9 cellular contexts compared by ENCODE assay signal in genomic region chr6:140636698-140637402, GRCh38.
DNase-seq lines count a peak whose midpoint lies in the region; ATAC-seq and TF ChIP-seq lines count a peak whose summit lies in the region.
"Had no signal": no experiment of that assay in that cellular context is flagged by ENCODE, and none has a peak within 500 bp of the region (broad histone marks: within the 10 kb centered on the region; RNA-seq: fewer than 3 reads in every experiment).

No MANE protein-coding gene starts in this region.

- POLR2A ChIA-PET in activated CD4-positive, alpha-beta T cell treated with anti-CD3 and anti-CD28 coated beads, Interleukin-2, amount 10 ng/mL, durations not matched to agents 7 days and 5 days (lab: Charles Lee): no interaction called here

- no peak for TF ChIP-seq CTCF in ovary (IDR thresholded peaks at IDR 0.05)
- TF ChIP-seq CTCF in nephron progenitor cell (IDR thresholded peaks at IDR 0.05): no peak
- no peak for TF ChIP-seq CTCF in gastrocnemius medialis (IDR thresholded peaks at IDR 0.05 in 4 of 5, conservative IDR thresholded peaks at IDR 0.05 in 1 of 5)

- CTCF ChIA-PET in activated CD4-positive, alpha-beta T cell treated with anti-CD3 and anti-CD28 coated beads, Interleukin-2, amount 10 ng/mL, durations not matched to agents 7 days and 5 days (lab: Charles Lee): interaction anchor here (0.6 kb wide), 1 partner anchor 124 kb away, joined by 4 read pairs; no protein-coding TSS in a partner anchor

- H3K27me3 Mint-ChIP-seq in nephron progenitor cell (ENCODE audit: low read depth, poor library complexity): peaks cover 3% of the 10 kb centered on the region
- H3K27me3 Mint-ChIP-seq in activated CD4-positive, alpha-beta T cell treated with anti-CD3 and anti-CD28 coated beads, Interleukin-2, amount 10 ng/mL, durations not matched to agents 7 days and 5 days: no peaks in the 10 kb centered on the region

- H3K4me3 Mint-ChIP-seq in nephron progenitor cell: no peak overlapping the region
- no peak overlapping the region for H3K4me3 Mint-ChIP-seq in activated CD4-positive, alpha-beta T cell treated with anti-CD3 and anti-CD28 coated beads, Interleukin-2, amount 10 ng/mL, durations not matched to agents 7 days and 5 days

- peak; percentile 35 to 50 for ATAC-seq in left cardiac atrium
- ATAC-seq in Right ventricle myocardium inferior: no peak
- ATAC-seq in gastrocnemius medialis: no peak
- ATAC-seq: esophagus mucosa had no signal

- H3K9me3 Mint-ChIP-seq in nephron progenitor cell: no peaks in the 10 kb centered on the region
- no peaks in the 10 kb centered on the region for H3K9me3 Mint-ChIP-seq in activated CD4-positive, alpha-beta T cell treated with anti-CD3 and anti-CD28 coated beads, Interleukin-2, amount 10 ng/mL, durations not matched to agents 7 days and 5 days

- no peak for DNase-seq in left cardiac atrium
- no peak for DNase-seq in Right ventricle myocardium inferior (ENCODE audit: missing footprints)
- DNase-seq in M059J (ENCODE audit: low read depth): peak; percentile 79
- DNase-seq in ovary: no peak
- no peak for DNase-seq in nephron progenitor cell
- DNase-seq in activated CD4-positive, alpha-beta T cell treated with anti-CD3 and anti-CD28 coated beads, Interleukin-2, amount 10 ng/mL, durations not matched to agents 7 days and 5 days: no peak
- DNase-seq in gastrocnemius medialis: no peak

- intact Hi-C loops in left cardiac atrium (cut with DNase I): no loop called here
- intact Hi-C loops in Right ventricle myocardium inferior (cut with DNase I): no loop called here
- intact Hi-C loops in ovary (cut with DNase I): no loop called here
- intact Hi-C loops in gastrocnemius medialis (cut with DNase I; ENCODE audit: low total_unique reads): no loop called here

- H3K9me3 ChIP-seq in endocrine pancreas (ENCODE audit: control insufficient read depth, low read length) (no peaks in the 10 kb centered on the region), ovary (no peaks in the 10 kb centered on the region), gastrocnemius medialis (no peaks in the 10 kb centered on the region)

- no peaks in the 10 kb centered on the region for H3K36me3 Mint-ChIP-seq in nephron progenitor cell (ENCODE audit: low read depth)
- no peaks in the 10 kb centered on the region for H3K36me3 Mint-ChIP-seq in activated CD4-positive, alpha-beta T cell treated with anti-CD3 and anti-CD28 coated beads, Interleukin-2, amount 10 ng/mL, durations not matched to agents 7 days and 5 days (ENCODE audit: low read depth)

- H3K27ac ChIP-seq in ovary (no peak overlapping the region), gastrocnemius medialis (no peak overlapping the region)

- TF ChIP-seq POLR2A in ovary (IDR thresholded peaks at IDR 0.05) (no peak), gastrocnemius medialis (IDR thresholded peaks at IDR 0.05) (no peak)

- H3K4me3 ChIP-seq in endocrine pancreas (ENCODE audit: control insufficient read depth, insufficient read depth, low read length) (peak overlapping the region; percentile 83), ovary (no peak overlapping the region), gastrocnemius medialis (no peak overlapping the region)

- H3K27me3 ChIP-seq in endocrine pancreas (ENCODE audit: control insufficient read depth, insufficient read depth, low read length) (no peaks in the 10 kb centered on the region), ovary (no peaks in the 10 kb centered on the region), gastrocnemius medialis (no peaks in the 10 kb centered on the region)

- H3K4me1 ChIP-seq in endocrine pancreas (ENCODE audit: control insufficient read depth, insufficient read depth, low read length) (peaks cover 15% of the 10 kb centered on the region), ovary (ENCODE audit: insufficient read depth) (no peaks in the 10 kb centered on the region), gastrocnemius medialis (no peaks in the 10 kb centered on the region)

- peaks cover 15% of the 10 kb centered on the region for H3K4me1 Mint-ChIP-seq in nephron progenitor cell
- no peaks in the 10 kb centered on the region for H3K4me1 Mint-ChIP-seq in activated CD4-positive, alpha-beta T cell treated with anti-CD3 and anti-CD28 coated beads, Interleukin-2, amount 10 ng/mL, durations not matched to agents 7 days and 5 days

- in situ Hi-C loops in gastrocnemius medialis (cut with MboI; ENCODE audit: low sequenced_read_pairs in 4 of 4): no loop called here

- 80 to 82% (median 81%) methylated on average over 4 of the region's 4 CpGs for WGBS in ovary, 3 donors

- H3K36me3 ChIP-seq in endocrine pancreas (ENCODE audit: control insufficient read depth, insufficient read depth, low read length): no peaks in the 10 kb centered on the region
- H3K36me3 ChIP-seq in ovary: no peaks in the 10 kb centered on the region
- no peaks in the 10 kb centered on the region for H3K36me3 ChIP-seq in gastrocnemius medialis

- TF ChIP-seq EP300 in ovary (IDR thresholded peaks at IDR 0.05): no peak

- H3K9ac ChIP-seq in endocrine pancreas (ENCODE audit: control insufficient read depth, insufficient read depth, low read length): peak overlapping the region; percentile 68

- H3K27ac Mint-ChIP-seq in nephron progenitor cell: no peak overlapping the region
- no peak overlapping the region for H3K27ac Mint-ChIP-seq in activated CD4-positive, alpha-beta T cell treated with anti-CD3 and anti-CD28 coated beads, Interleukin-2, amount 10 ng/mL, durations not matched to agents 7 days and 5 days

Comparison
In these comparisons a context has a peak if more than half of its experiments do, and no peak if none do; other contexts are left out.
1. ATAC-seq: peak in left cardiac atrium (2 of 2); none in Right ventricle myocardium inferior (single experiment) and gastrocnemius medialis (0 of 2).